Comparison of ENCODE assay signal across 29 cellular contexts in the genomic region with DNA sequence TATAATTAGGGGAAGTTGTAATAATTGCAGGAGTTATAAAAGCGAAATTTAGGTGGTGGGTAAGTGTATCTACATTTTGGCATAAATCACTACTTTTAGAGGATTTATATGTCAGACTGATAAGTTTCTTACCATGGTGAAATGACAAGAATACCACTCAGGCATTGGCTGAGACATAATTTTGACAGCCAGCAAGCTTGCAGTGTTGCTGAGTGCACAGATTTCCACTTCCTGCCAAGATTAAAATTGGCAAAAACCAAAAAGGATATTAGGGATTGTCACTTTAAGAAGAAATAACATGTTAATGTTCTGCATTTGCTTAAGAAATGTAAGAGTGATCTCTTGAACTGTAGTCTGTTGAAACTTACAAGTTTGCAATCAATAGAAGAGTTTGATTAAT. TPM values are rescaled to one million over a fixed set of nuclear protein-coding genes. Genes with fewer than 3 reads are reported as not detected.
A peak's percentile ranks its signal among the peaks of the same experiment; 100 is the strongest.
DNase-seq lines count a peak whose midpoint lies in the region; ATAC-seq and TF ChIP-seq lines count a peak whose summit lies in the region.
"Had no signal": no experiment of that assay in that cellular context is flagged by ENCODE, and none has a peak within 500 bp of the region (broad histone marks: within the 10 kb centered on the region; RNA-seq: fewer than 3 reads in every experiment).

No MANE protein-coding gene starts in this region.

- H3K27ac Mint-ChIP-seq in MCF 10A (ENCODE audit: low read depth, unreplicated experiment) (peak overlapping the region; percentile 49), endodermal cell (no peak overlapping the region), Caco-2 (ENCODE audit: unreplicated experiment) (no peak overlapping the region)
- H3K27ac Mint-ChIP-seq: activated CD4-positive, alpha-beta memory T cell treated with anti-CD3 and anti-CD28 coated beads, Interleukin-2, amount 10 ng/mL, durations not matched to agents 7 days and 5 days; activated naive CD4-positive, alpha-beta T cell treated with anti-CD3 and anti-CD28 coated beads, Interleukin-2, amount 10 ng/mL, durations not matched to agents 7 days and 5 days; activated T-helper 17 cell treated with anti-CD3 and anti-CD28 coated beads, Interleukin-2, amount 50 U/mL, for 72 hours; CD4-positive, alpha-beta T cell; naive B cell had no signal

- POLR2A ChIA-PET in MCF 10A (lab: Yijun Ruan, JAX) (interaction anchor here (1.0 to 4.6 kb wide), 7 partner anchors 8 to 32 kb away, joined by 3 to 25 read pairs (median 12); no protein-coding TSS in a partner anchor), Caco-2 (lab: Charles Lee) (no interaction called here)

- TF ChIP-seq POLR2A in breast epithelium (IDR thresholded peaks at IDR 0.05) (no peak), thyroid gland (IDR thresholded peaks at IDR 0.05) (no peak)

- H3K9me3 ChIP-seq in breast epithelium (no peaks in the 10 kb centered on the region), endodermal cell (ENCODE audit: control insufficient read depth, low read length) (peaks cover 9% of the 10 kb centered on the region), muscle layer of colon (ENCODE audit: low read length) (no peaks in the 10 kb centered on the region), thyroid gland (no peaks in the 10 kb centered on the region), Caco-2 (no peaks in the 10 kb centered on the region), aorta (ENCODE audit: control insufficient read depth, low read length) (no peaks in the 10 kb centered on the region)
- H3K9me3 ChIP-seq: body of pancreas, neutrophil, upper lobe of right lung had no signal

- H3K9ac ChIP-seq in endodermal cell (ENCODE audit: extremely low read depth, low read length, poor library complexity, severe bottlenecking), result no peak overlapping the region
- no peak overlapping the region for H3K9ac ChIP-seq in muscle layer of colon (ENCODE audit: low read length)
- H3K9ac ChIP-seq: GM23248 had no signal

- no peak for TF ChIP-seq CTCF in MCF 10A (IDR thresholded peaks at IDR 0.05; ENCODE audit: unreplicated experiment)
- no peak for TF ChIP-seq CTCF in breast epithelium (IDR thresholded peaks at IDR 0.05)
- no peak for TF ChIP-seq CTCF in endodermal cell (conservative IDR thresholded peaks at IDR 0.05)
- TF ChIP-seq CTCF in thyroid gland (IDR thresholded peaks at IDR 0.05), result no peak
- no peak for TF ChIP-seq CTCF in Caco-2 (IDR thresholded peaks at IDR 0.05; ENCODE audit: insufficient read depth in 1 of 2, low read depth in 1 of 2, low read length in 1 of 2, severe bottlenecking in 1 of 2, unreplicated experiment in 1 of 2)

- WGBS in endodermal cell (ENCODE audit: insufficient coverage in 1 of 2, insufficient read length in 1 of 2), 2 experiments, result 86% methylated on average over 1 of the region's 1 CpG; no CpG with 5 or more reads in 1 of the 2 experiments
- 88 to 91% methylated on average over 1 of the region's 1 CpG for WGBS in thyroid gland, 2 donors
- 59 to 60% methylated on average over 1 of the region's 1 CpG for WGBS in aorta, 2 donors

- H3K4me3 Mint-ChIP-seq in MCF 10A (ENCODE audit: unreplicated experiment) (no peak overlapping the region), endodermal cell (no peak overlapping the region), Caco-2 (ENCODE audit: unreplicated experiment) (no peak overlapping the region)
- H3K4me3 Mint-ChIP-seq: activated CD4-positive, alpha-beta memory T cell treated with anti-CD3 and anti-CD28 coated beads, Interleukin-2, amount 10 ng/mL, durations not matched to agents 7 days and 5 days; activated naive CD4-positive, alpha-beta T cell treated with anti-CD3 and anti-CD28 coated beads, Interleukin-2, amount 10 ng/mL, durations not matched to agents 7 days and 5 days; activated T-helper 17 cell treated with anti-CD3 and anti-CD28 coated beads, Interleukin-2, amount 50 U/mL, for 72 hours; CD4-positive, alpha-beta T cell; naive B cell had no signal

- H3K4me1 Mint-ChIP-seq in MCF 10A (ENCODE audit: insufficient read depth, unreplicated experiment), result peaks cover 23% of the 10 kb centered on the region
- H3K4me1 Mint-ChIP-seq in endodermal cell, result peaks cover 9% of the 10 kb centered on the region
- H3K4me1 Mint-ChIP-seq in Caco-2 (ENCODE audit: low read depth, unreplicated experiment), result peaks cover 7% of the 10 kb centered on the region
- H3K4me1 Mint-ChIP-seq: activated CD4-positive, alpha-beta memory T cell treated with anti-CD3 and anti-CD28 coated beads, Interleukin-2, amount 10 ng/mL, durations not matched to agents 7 days and 5 days; activated naive CD4-positive, alpha-beta T cell treated with anti-CD3 and anti-CD28 coated beads, Interleukin-2, amount 10 ng/mL, durations not matched to agents 7 days and 5 days; activated T-helper 17 cell treated with anti-CD3 and anti-CD28 coated beads, Interleukin-2, amount 50 U/mL, for 72 hours; naive B cell had no signal

- H3K27me3 Mint-ChIP-seq in MCF 10A (ENCODE audit: insufficient read depth, unreplicated experiment) (no peaks in the 10 kb centered on the region), endodermal cell (ENCODE audit: insufficient read depth) (no peaks in the 10 kb centered on the region), Caco-2 (ENCODE audit: insufficient read depth, unreplicated experiment) (no peaks in the 10 kb centered on the region)
- H3K27me3 Mint-ChIP-seq: activated CD4-positive, alpha-beta memory T cell treated with anti-CD3 and anti-CD28 coated beads, Interleukin-2, amount 10 ng/mL, durations not matched to agents 7 days and 5 days; activated naive CD4-positive, alpha-beta T cell treated with anti-CD3 and anti-CD28 coated beads, Interleukin-2, amount 10 ng/mL, durations not matched to agents 7 days and 5 days; activated T-helper 17 cell treated with anti-CD3 and anti-CD28 coated beads, Interleukin-2, amount 50 U/mL, for 72 hours; CD4-positive, alpha-beta T cell had no signal

- H3K36me3 ChIP-seq in breast epithelium (no peaks in the 10 kb centered on the region), endodermal cell (ENCODE audit: control insufficient read depth, insufficient read depth, low read length) (no peaks in the 10 kb centered on the region), muscle layer of colon (ENCODE audit: insufficient read depth, low read length) (no peaks in the 10 kb centered on the region), thyroid gland (no peaks in the 10 kb centered on the region), Caco-2 (ENCODE audit: control insufficient read depth, insufficient read depth, low read length) (no peaks in the 10 kb centered on the region), aorta (ENCODE audit: control insufficient read depth in 1 of 2, insufficient read depth in 2 of 2, low read length in 1 of 2) (no peaks in the 10 kb centered on the region)
- H3K36me3 ChIP-seq: adrenal gland, left lung, neutrophil, upper lobe of right lung had no signal

- H3K36me3 Mint-ChIP-seq in MCF 10A (ENCODE audit: insufficient read depth, unreplicated experiment) (peaks cover 12% of the 10 kb centered on the region), endodermal cell (ENCODE audit: low read depth) (no peaks in the 10 kb centered on the region), Caco-2 (ENCODE audit: insufficient read depth, unreplicated experiment) (no peaks in the 10 kb centered on the region)
- H3K36me3 Mint-ChIP-seq: activated naive CD4-positive, alpha-beta T cell treated with anti-CD3 and anti-CD28 coated beads, Interleukin-2, amount 10 ng/mL, durations not matched to agents 7 days and 5 days had no signal

- DNase-seq in MCF 10A (ENCODE audit: unreplicated experiment) (no peak), breast epithelium (ENCODE audit: low spot score in 2 of 2) (no peak), endodermal cell (no peak), thyroid gland (no peak), Caco-2 (no peak), aorta (no peak)
- DNase-seq: 8988T; activated CD4-positive, alpha-beta memory T cell treated with anti-CD3 and anti-CD28 coated beads, Interleukin-2, amount 10 ng/mL, durations not matched to agents 7 days and 5 days; activated CD8-positive, alpha-beta memory T cell treated with anti-CD3 and anti-CD28 coated beads, Interleukin-2, amount 50 U/mL, for 48 hours; activated naive CD4-positive, alpha-beta T cell treated with anti-CD3 and anti-CD28 coated beads, Interleukin-2, amount 10 ng/mL, durations not matched to agents 7 days and 5 days; adrenal gland; body of pancreas; CD4-positive, alpha-beta T cell; GM23248; left lung; mesendoderm; naive B cell; NCI-H1417 treated with DMSO at 0.1 percent for 48 hours; NCI-H2029 treated with DMSO at 0.1 percent for 48 hours; NCI-H226; posterior cingulate gyrus; stimulated activated CD4-positive, alpha-beta T cell treated with anti-CD3 and anti-CD28 coated beads, Interleukin-4, amount 100 ng/mL, for 24 hours; SW 1271; upper lobe of right lung had no signal

- intact Hi-C loops in MCF 10A (cut with micrococcal nuclease), result no loop called here
- intact Hi-C loops in breast epithelium (cut with DNase I; ENCODE audit: low total_unique reads), result no loop called here
- intact Hi-C loops in thyroid gland (cut with DNase I), result no loop called here
- intact Hi-C loops in Caco-2 (cut with micrococcal nuclease; ENCODE audit: unreplicated experiment), result no loop called here
- intact Hi-C loops in aorta (cut with DNase I), result no loop called here

- H3K27me3 ChIP-seq in breast epithelium (no peaks in the 10 kb centered on the region), endodermal cell (ENCODE audit: control insufficient read depth, insufficient read depth, low read length, poor library complexity, severe bottlenecking) (no peaks in the 10 kb centered on the region), muscle layer of colon (ENCODE audit: control insufficient read depth in 1 of 2, insufficient read depth in 2 of 2, low read length in 2 of 2) (no peaks in the 10 kb centered on the region), thyroid gland (no peaks in the 10 kb centered on the region), Caco-2 (replicated peaks; ENCODE audit: control insufficient read depth, insufficient read depth, low read length) (no peaks in the 10 kb centered on the region), aorta (ENCODE audit: control insufficient read depth in 1 of 2, insufficient read depth in 2 of 2, low read length in 1 of 2) (no peaks in the 10 kb centered on the region)
- H3K27me3 ChIP-seq: adrenal gland, body of pancreas, left lung, neutrophil, upper lobe of right lung had no signal

- ATAC-seq in HG02970 (IDR thresholded peaks at IDR 0.05; ENCODE audit: low FRiP score, unreplicated experiment) (no peak), aorta (ENCODE audit: low FRiP score) (no peak)
- ATAC-seq: activated T-helper 17 cell treated with anti-CD3 and anti-CD28 coated beads, Interleukin-2, amount 50 U/mL, for 72 hours; body of pancreas; upper lobe of right lung had no signal

- no peak overlapping the region for H3K27ac ChIP-seq in breast epithelium
- peak overlapping the region; percentile 82 for H3K27ac ChIP-seq in endodermal cell (ENCODE audit: low read depth, low read length)
- H3K27ac ChIP-seq in muscle layer of colon (ENCODE audit: low read depth, low read length), result peak overlapping the region; percentile 10
- H3K27ac ChIP-seq in thyroid gland, result peak overlapping the region; percentile 0 to 57 (median 22)
- H3K27ac ChIP-seq in aorta (ENCODE audit: low read depth in 1 of 2, low read length in 2 of 2), result no peak overlapping the region
- H3K27ac ChIP-seq: GM23248, HL-60, neutrophil, upper lobe of right lung had no signal

- H3K9me3 Mint-ChIP-seq in MCF 10A (ENCODE audit: unreplicated experiment) (no peaks in the 10 kb centered on the region), endodermal cell (peaks cover 4% of the 10 kb centered on the region), Caco-2 (ENCODE audit: unreplicated experiment) (peaks cover 10% of the 10 kb centered on the region)
- H3K9me3 Mint-ChIP-seq: activated CD4-positive, alpha-beta memory T cell treated with anti-CD3 and anti-CD28 coated beads, Interleukin-2, amount 10 ng/mL, durations not matched to agents 7 days and 5 days; activated naive CD4-positive, alpha-beta T cell treated with anti-CD3 and anti-CD28 coated beads, Interleukin-2, amount 10 ng/mL, durations not matched to agents 7 days and 5 days; activated T-helper 17 cell treated with anti-CD3 and anti-CD28 coated beads, Interleukin-2, amount 50 U/mL, for 72 hours; CD4-positive, alpha-beta T cell had no signal

- H3K4me1 ChIP-seq in breast epithelium (no peaks in the 10 kb centered on the region), endodermal cell (ENCODE audit: control insufficient read depth, insufficient read depth, low read length) (no peaks in the 10 kb centered on the region), muscle layer of colon (ENCODE audit: insufficient read depth, low read length) (peaks cover 19% of the 10 kb centered on the region), thyroid gland (peaks cover 16 to 31% of the 10 kb centered on the region in 2 donors), Caco-2 (peaks cover 11% of the 10 kb centered on the region; the same call in 1 of the 2 replicates), aorta (ENCODE audit: control insufficient read depth in 1 of 2, insufficient read depth in 2 of 2, low read length in 2 of 2) (peaks cover 0 to 3% of the 10 kb centered on the region in 2 donors)

- CTCF ChIA-PET in MCF 10A (lab: Yijun Ruan, JAX), result no interaction called here
- CTCF ChIA-PET in Caco-2 (lab: Charles Lee), result no interaction called here

- H3K4me3 ChIP-seq in breast epithelium (no peak overlapping the region), endodermal cell (ENCODE audit: low read length) (no peak overlapping the region), muscle layer of colon (ENCODE audit: low read depth in 1 of 2, low read length in 2 of 2) (no peak overlapping the region), thyroid gland (replicated peaks in 1 of 3) (no peak overlapping the region), Caco-2 (ENCODE audit: low read depth, low read length) (no peak overlapping the region), aorta (ENCODE audit: low read length in 2 of 2) (no peak overlapping the region)
- H3K4me3 ChIP-seq: adrenal gland, body of pancreas, GM23248, left lung, upper lobe of right lung had no signal

- no TSS peak for BruUV-seq in MCF 10A (replicated peaks; lab: Mats Ljungman, UMichigan)
- no TSS peak for BruUV-seq in Caco-2 (replicated peaks; lab: Mats Ljungman, UMichigan)

RNA-seq across cellular contexts. Expression of a gene that starts 28.2 kb away (rescaled TPM):
- total RNA-seq in MCF 10A (2022) (47.4 and 54.8 TPM in 2 replicates), breast epithelium (10 to 100 TPM; 54.9 to 87.5 (median 79.6) TPM), endodermal cell (1 to 10 TPM; 2.3 to 3.8 TPM), thyroid gland (100 to 1,000 TPM; 105 to 149 (median 118) TPM), Caco-2 (2022) (1.4 and 2.3 TPM in 2 replicates), aorta (100 to 1,000 TPM; 139 to 221 TPM)
- 3.7 TPM for polyA plus RNA-seq in endodermal cell (2013, experiment 1 of 2)
- 5.1 TPM for polyA plus RNA-seq in endodermal cell (2013, experiment 2 of 2)
- 10 to 100 TPM; 15.3 to 25.7 TPM for polyA plus RNA-seq in aorta

Comparison
In these comparisons a context has a peak if more than half of its experiments do, and no peak if none do; other contexts are left out.
1. H3K27ac ChIP-seq: peak in endodermal cell (single experiment), muscle layer of colon (single experiment) and thyroid gland (3 of 3); none in breast epithelium (0 of 2) and aorta (0 of 2).
2. RNA of a gene that starts 28.2 kb away (total RNA-seq): 139 to 221 TPM in aorta, 105 to 149 TPM in thyroid gland, 54.9 to 87.5 TPM in breast epithelium and 47.4 to 54.8 TPM in MCF 10A; 2.3 to 3.8 TPM in endodermal cell and 1.4 to 2.3 TPM in Caco-2; every median in the first group is over 10 times any median in the second.